Comparison of ENCODE assay signal across 8 cellular contexts in the genomic region with DNA sequence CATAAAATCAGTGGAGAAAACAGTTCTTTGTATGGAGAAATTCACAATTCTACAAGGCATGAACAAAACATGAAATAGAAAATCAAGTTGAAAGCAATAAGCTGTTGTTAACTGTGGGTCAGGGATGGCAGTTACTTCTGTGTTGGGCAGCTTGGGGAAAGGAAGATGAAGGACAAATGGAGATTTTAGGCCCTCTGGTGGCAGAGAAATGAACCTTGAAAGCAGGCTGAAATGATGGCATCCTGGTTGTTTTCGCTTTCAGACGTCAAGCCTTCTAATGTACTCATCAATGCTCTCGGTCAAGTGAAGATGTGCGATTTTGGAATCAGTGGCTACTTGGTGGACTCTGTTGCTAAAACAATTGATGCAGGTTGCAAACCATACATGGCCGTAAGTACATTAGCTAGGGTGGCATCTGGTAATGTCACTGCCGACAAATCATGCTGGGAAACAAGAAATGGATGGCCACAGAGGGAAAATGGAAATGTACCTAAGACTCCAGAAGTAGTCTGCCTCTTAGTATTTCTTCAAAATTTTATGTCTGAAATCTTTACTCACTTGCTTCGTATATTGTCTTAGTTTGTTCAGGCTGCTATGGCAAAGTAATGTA.
DNase-seq lines count a peak whose midpoint lies in the region; ATAC-seq, FAIRE-seq and TF ChIP-seq lines count a peak whose summit lies in the region.

No MANE protein-coding gene starts in this region.

- FAIRE-seq in GM12878 (lab: Jason Lieb, UNC), result peak; percentile 86
- FAIRE-seq in islet of Langerhans (lab: Jason Lieb, UNC), result peak; percentile 98

- peaks cover 6% of the 10 kb centered on the region for H3K79me2 ChIP-seq in GM12878 (ENCODE audit: control insufficient read depth, insufficient read depth, low read length)

- H3K36me3 ChIP-seq in BE2C (no peaks in the 10 kb centered on the region; the same call in 1 of the 2 replicates), GM12878 (ENCODE audit: control insufficient read depth in 2 of 2, insufficient read depth in 2 of 2, low read length in 1 of 2) (peaks cover 3 to 49% of the 10 kb centered on the region in 2 experiments), tibial artery (peaks cover 0 to 23% (median 0%) of the 10 kb centered on the region in 3 donors)

- BruUV-seq in GM12878 (replicated peaks; lab: Mats Ljungman, UMichigan), result no TSS peak

- H4K20me1 ChIP-seq in GM12878 (ENCODE audit: control insufficient read depth, insufficient read depth), result no peaks in the 10 kb centered on the region

- peak; percentile 84 for TF ChIP-seq RAD21 in GM12878 (IDR thresholded peaks at IDR 0.05; ENCODE audit: insufficient read depth, low read depth, low read length)

- H3K27me3 ChIP-seq in BE2C (no peaks in the 10 kb centered on the region), GM12878 (replicated peaks in 1 of 2; ENCODE audit: control insufficient read depth in 2 of 2, insufficient read depth in 2 of 2, low read length in 1 of 2) (no peaks in the 10 kb centered on the region), tibial artery (no peaks in the 10 kb centered on the region)

- H3K4me3 ChIP-seq in BE2C (ENCODE audit: low read depth, low read length), result no peak overlapping the region
- H3K4me3 ChIP-seq in GM12878, result no peak overlapping the region
- no peak overlapping the region for H3K4me3 ChIP-seq in tibial artery

- DNase-seq in BE2C (peak; percentile 16), NCI-H446 (lab: John Stamatoyannopoulos, UW) (peak; percentile 21 to 25), GM12878 (ENCODE audit: low read depth, low spot score) (peak; percentile 55), tibial artery (peak in 1 of 2 donors; percentile 26), NCI-H1436 treated with DMSO at 0.1 percent for 48 hours (lab: John Stamatoyannopoulos, UW) (no peak)

- no peak for TF ChIP-seq EP300 in GM12878 (IDR thresholded peaks at IDR 0.05; ENCODE audit: borderline replicate concordance in 1 of 2, control insufficient read depth in 1 of 2, low read depth in 2 of 2, low read length in 2 of 2)

- peak overlapping the region; percentile 63 for H2AFZ ChIP-seq in GM12878 (ENCODE audit: control insufficient read depth, low read depth, low read length)

- intact Hi-C loops in GM12878 (cut with micrococcal nuclease; ENCODE audit: unreplicated experiment), result loop anchor here (2.0 to 10.0 kb wide), 4 partner anchors 131 to 749 kb away; no protein-coding TSS in a partner anchor
- intact Hi-C loops in tibial artery (cut with DNase I; ENCODE audit: low total_unique reads), result no loop called here

- H3K27ac ChIP-seq in GM12878 (ENCODE audit: control insufficient read depth, insufficient read depth) (no peak overlapping the region), tibial artery (no peak overlapping the region)

- CTCF ChIA-PET in GM12878 (lab: Yijun Ruan, JAX), result interaction anchor here (0.6 to 10.3 kb wide), 31 partner anchors 9 to 303 kb away, joined by 3 to 100 read pairs (median 4); a partner anchor contains a TSS

- H3K9ac ChIP-seq in GM12878 (ENCODE audit: control insufficient read depth, insufficient read depth, low read length), result no peak overlapping the region

- TF ChIP-seq CTCF in BE2C (IDR thresholded peaks at IDR 0.05; ENCODE audit: low read depth, low read length), result peak; percentile 73
- TF ChIP-seq CTCF in GM12878 (IDR thresholded peaks at IDR 0.05 in 2 of 3, conservative IDR thresholded peaks at IDR 0.05 in 1 of 3; ENCODE audit: control insufficient read depth in 2 of 3, extremely low read depth in 1 of 3, insufficient read depth in 1 of 3, low read depth in 3 of 3, low read length in 3 of 3), result peak; percentile 73 to 76 (median 74)
- TF ChIP-seq CTCF in tibial artery (IDR thresholded peaks at IDR 0.05), result peak; percentile 74 to 76

- 38% methylated on average over 7 of the region's 7 CpGs for WGBS in GM12878 (ENCODE audit: insufficient coverage, insufficient replicate concordance, low lambda C conversion rate, missing lambda C conversion rate)

- H3K9me3 ChIP-seq in BE2C, result no peaks in the 10 kb centered on the region
- peaks cover 3% of the 10 kb centered on the region; the same call in 1 of the 3 replicates for H3K9me3 ChIP-seq in GM12878 (replicated peaks; ENCODE audit: control insufficient read depth, insufficient read depth, low read length)
- H3K9me3 ChIP-seq in tibial artery, result no peaks in the 10 kb centered on the region

- RAD21 ChIA-PET in GM12878 (lab: Charles Lee; ENCODE audit: unreplicated experiment), result interaction anchor here (0.6 to 3.8 kb wide), 13 partner anchors 20 to 751 kb away, joined by 3 to 17 read pairs (median 4); a partner anchor contains a TSS

- ATAC-seq in GM18520 (IDR thresholded peaks at IDR 0.05; ENCODE audit: unreplicated experiment) (peak; percentile 34), HG03060 (IDR thresholded peaks at IDR 0.05; ENCODE audit: low read depth, unreplicated experiment) (peak; percentile 62), GM12878 (peak; percentile 91)

- H3K4me1 ChIP-seq in BE2C, result no peaks in the 10 kb centered on the region
- H3K4me1 ChIP-seq in GM12878 (ENCODE audit: control insufficient read depth, insufficient read depth, low read length), result peaks cover 10% of the 10 kb centered on the region; the same call in 1 of the 2 replicates
- H3K4me1 ChIP-seq in tibial artery, result no peaks in the 10 kb centered on the region

- in situ Hi-C loops in GM12878 (cut with MboI), result no loop called here

- no peak overlapping the region for H3K4me2 ChIP-seq in GM12878 (ENCODE audit: control insufficient read depth, insufficient read depth)

- POLR2A ChIA-PET in GM12878 (lab: Charles Lee), result interaction anchor here (0.7 kb wide), 1 partner anchor 818 kb away, joined by 5 read pairs; no protein-coding TSS in a partner anchor

- TF ChIP-seq POLR2A in GM12878 (IDR thresholded peaks at IDR 0.05; ENCODE audit: low read depth, low read length), result no peak

- SMC1A ChIA-PET in GM12878 (lab: Charles Lee; ENCODE audit: uncharacterized antibody, unreplicated experiment), result interaction anchor here (0.6 to 8.7 kb wide), 19 partner anchors 10 to 799 kb away, joined by 3 to 56 read pairs (median 5); a partner anchor contains a TSS

TF ChIP-seq in GM12878, 131 proteins besides CTCF, POLR2A, EP300 and RAD21:
- TF ChIP-seq YY1 (IDR thresholded peaks at IDR 0.05; ENCODE audit: low read depth, low read length), result peak; percentile 81
- TF ChIP-seq ZNF24 (IDR thresholded peaks at IDR 0.05), result no peak
- TF ChIP-seq BRCA1 (IDR thresholded peaks at IDR 0.05; ENCODE audit: low read depth, low read length), result no peak
- TF ChIP-seq, protein P1, sequence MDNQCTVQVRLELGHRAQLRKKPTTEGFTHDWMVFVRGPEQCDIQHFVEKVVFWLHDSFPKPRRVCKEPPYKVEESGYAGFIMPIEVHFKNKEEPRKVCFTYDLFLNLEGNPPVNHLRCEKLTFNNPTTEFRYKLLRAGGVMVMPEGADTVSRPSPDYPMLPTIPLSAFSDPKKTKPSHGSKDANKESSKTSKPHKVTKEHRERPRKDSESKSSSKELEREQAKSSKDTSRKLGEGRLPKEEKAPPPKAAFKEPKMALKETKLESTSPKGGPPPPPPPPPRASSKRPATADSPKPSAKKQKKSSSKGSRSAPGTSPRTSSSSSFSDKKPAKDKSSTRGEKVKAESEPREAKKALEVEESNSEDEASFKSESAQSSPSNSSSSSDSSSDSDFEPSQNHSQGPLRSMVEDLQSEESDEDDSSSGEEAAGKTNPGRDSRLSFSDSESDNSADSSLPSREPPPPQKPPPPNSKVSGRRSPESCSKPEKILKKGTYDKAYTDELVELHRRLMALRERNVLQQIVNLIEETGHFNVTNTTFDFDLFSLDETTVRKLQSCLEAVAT (IDR thresholded peaks at IDR 0.05), result 0 out of 2 replicates have a peak, but pooled peaks have one; percentile 51
- no peak for TF ChIP-seq NFYA (IDR thresholded peaks at IDR 0.05; ENCODE audit: borderline replicate concordance, low read depth, low read length)
- TF ChIP-seq MYC (IDR thresholded peaks at IDR 0.05; ENCODE audit: insufficient read depth, insufficient read length, insufficient replicate concordance, low read length, severe bottlenecking), result no peak
- peak; percentile 82; the same call in 1 of the 2 replicates for TF ChIP-seq SMC3 (IDR thresholded peaks at IDR 0.05; ENCODE audit: borderline replicate concordance, low read length)
- no peak for TF ChIP-seq TAF1 (IDR thresholded peaks at IDR 0.05; ENCODE audit: borderline replicate concordance, low read depth, low read length)
- no peak for TF ChIP-seq SPI1 (IDR thresholded peaks at IDR 0.05; ENCODE audit: borderline replicate concordance, insufficient read depth, low read depth, low read length)
TF ChIP-seq in GM12878: peak in this region for 3.

Comparison
In these comparisons a context has a peak if more than half of its experiments do, and no peak if none do; other contexts are left out.
1. ATAC-seq: peak in every context shown above with its lines; median percentile 91 in GM12878; 62 in HG03060; 34 in GM18520.